33 cellular contexts compared by ENCODE assay signal in the genomic region with DNA sequence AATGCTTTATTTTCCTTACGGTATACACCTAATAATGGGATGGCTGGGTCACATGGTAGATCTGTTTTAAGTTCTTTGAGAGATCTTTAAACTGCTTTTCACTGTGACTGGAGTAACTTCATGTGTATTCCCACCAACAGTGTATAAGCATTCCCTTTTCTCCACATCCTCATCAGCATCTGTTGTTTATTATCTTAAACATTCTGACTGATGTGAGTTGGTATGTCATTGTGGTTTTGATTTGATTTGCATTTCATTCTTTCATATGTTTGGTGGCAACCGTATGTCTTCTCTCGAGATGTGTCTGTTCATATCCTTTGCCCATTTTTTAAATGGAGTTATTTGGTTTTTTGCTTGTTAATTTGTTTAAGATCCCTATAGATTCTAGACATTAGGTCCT.
"Had no signal": no experiment of that assay in that cellular context is flagged by ENCODE, and none has a peak within 500 bp of the region (broad histone marks: within the 10 kb centered on the region; RNA-seq: fewer than 3 reads in every experiment).

No MANE protein-coding gene starts in this region.

- H3K27me3 Mint-ChIP-seq: activated CD4-positive, alpha-beta T cell treated with anti-CD3 and anti-CD28 coated beads for 36 hours; brain; stimulated activated naive CD8-positive, alpha-beta T cell treated with anti-CD3 and anti-CD28 coated beads, Interleukin-15, Interleukin-2, amounts not matched to agents 100 ng/mL and 50 ng/mL, for 24 hours had no signal

- H3K36me3 ChIP-seq: ascending aorta, cardiac muscle cell, heart left ventricle, neural progenitor cell, sigmoid colon, thoracic aorta had no signal

- ATAC-seq: activated CD4-positive, alpha-beta T cell treated with anti-CD3 and anti-CD28 coated beads for 36 hours; activated CD8-positive, alpha-beta memory T cell treated with anti-CD3 and anti-CD28 coated beads, Interleukin-2, amount 10 ng/mL, durations not matched to agents 7 days and 5 days; activated CD8-positive, alpha-beta T cell treated with anti-CD3 and anti-CD28 coated beads, Interleukin-2, amount 10 ng/mL, durations not matched to agents 7 days and 5 days; activated T-cell treated with anti-CD3 and anti-CD28 coated beads, Interleukin-2, amount 50 U/mL, for 72 hours; effector memory CD8-positive, alpha-beta T cell; foreskin keratinocyte; heart left ventricle; left colon; naive thymus-derived CD8-positive, alpha-beta T cell; psoas muscle; stimulated activated effector memory CD8-positive, alpha-beta T cell treated with anti-CD3 and anti-CD28 coated beads, Interleukin-12 subunit alpha, Interleukin-12 subunit beta, amount 100 ng/mL, for 72 hours had no signal

- H3K36me3 Mint-ChIP-seq: activated naive CD8-positive, alpha-beta T cell treated with anti-CD3 and anti-CD28 coated beads, Interleukin-2, amount 10 ng/mL, durations not matched to agents 7 days and 5 days; brain; immature natural killer cell; mesothelial cell of epicardium; naive thymus-derived CD8-positive, alpha-beta T cell; neural progenitor cell; stimulated activated effector memory CD8-positive, alpha-beta T cell treated with anti-CD3 and anti-CD28 coated beads, Interleukin-12 subunit alpha, Interleukin-12 subunit beta, amount 100 ng/mL, for 72 hours had no signal

- H3K4me3 Mint-ChIP-seq: activated CD4-positive, alpha-beta T cell treated with anti-CD3 and anti-CD28 coated beads for 36 hours; activated CD8-positive, alpha-beta memory T cell treated with anti-CD3 and anti-CD28 coated beads, Interleukin-2, amount 10 ng/mL, durations not matched to agents 7 days and 5 days; activated CD8-positive, alpha-beta T cell treated with anti-CD3 and anti-CD28 coated beads, Interleukin-2, amount 10 ng/mL, durations not matched to agents 7 days and 5 days; activated naive CD4-positive, alpha-beta T cell treated with anti-CD3 and anti-CD28 coated beads for 36 hours; activated naive CD8-positive, alpha-beta T cell treated with anti-CD3 and anti-CD28 coated beads, Interleukin-2, amount 10 ng/mL, durations not matched to agents 7 days and 5 days; activated T-cell treated with anti-CD3 and anti-CD28 coated beads, Interleukin-2, amount 50 U/mL, for 72 hours; brain; effector memory CD8-positive, alpha-beta T cell; immature natural killer cell; mesothelial cell of epicardium; naive thymus-derived CD8-positive, alpha-beta T cell; neural progenitor cell; stimulated activated effector memory CD8-positive, alpha-beta T cell treated with anti-CD3 and anti-CD28 coated beads, Interleukin-12 subunit alpha, Interleukin-12 subunit beta, amount 100 ng/mL, for 72 hours; stimulated activated naive CD8-positive, alpha-beta T cell treated with anti-CD3 and anti-CD28 coated beads, Interleukin-15, Interleukin-2, amounts not matched to agents 100 ng/mL and 50 ng/mL, for 24 hours had no signal

- H3K9me3 Mint-ChIP-seq: activated naive CD4-positive, alpha-beta T cell treated with anti-CD3 and anti-CD28 coated beads for 36 hours; activated naive CD8-positive, alpha-beta T cell treated with anti-CD3 and anti-CD28 coated beads, Interleukin-2, amount 10 ng/mL, durations not matched to agents 7 days and 5 days; activated T-cell treated with anti-CD3 and anti-CD28 coated beads, Interleukin-2, amount 50 U/mL, for 72 hours; brain; effector memory CD8-positive, alpha-beta T cell; mesothelial cell of epicardium; naive thymus-derived CD8-positive, alpha-beta T cell; neural progenitor cell; stimulated activated effector memory CD8-positive, alpha-beta T cell treated with anti-CD3 and anti-CD28 coated beads, Interleukin-12 subunit alpha, Interleukin-12 subunit beta, amount 100 ng/mL, for 72 hours; stimulated activated naive CD8-positive, alpha-beta T cell treated with anti-CD3 and anti-CD28 coated beads, Interleukin-15, Interleukin-2, amounts not matched to agents 100 ng/mL and 50 ng/mL, for 24 hours had no signal

- H3K27ac Mint-ChIP-seq: activated CD4-positive, alpha-beta T cell treated with anti-CD3 and anti-CD28 coated beads for 36 hours; activated CD8-positive, alpha-beta memory T cell treated with anti-CD3 and anti-CD28 coated beads, Interleukin-2, amount 10 ng/mL, durations not matched to agents 7 days and 5 days; activated CD8-positive, alpha-beta T cell treated with anti-CD3 and anti-CD28 coated beads, Interleukin-2, amount 10 ng/mL, durations not matched to agents 7 days and 5 days; activated naive CD4-positive, alpha-beta T cell treated with anti-CD3 and anti-CD28 coated beads for 36 hours; activated T-cell treated with anti-CD3 and anti-CD28 coated beads, Interleukin-2, amount 50 U/mL, for 72 hours; brain; immature natural killer cell; mesothelial cell of epicardium; naive thymus-derived CD8-positive, alpha-beta T cell; neural progenitor cell; stimulated activated effector memory CD8-positive, alpha-beta T cell treated with anti-CD3 and anti-CD28 coated beads, Interleukin-12 subunit alpha, Interleukin-12 subunit beta, amount 100 ng/mL, for 72 hours; stimulated activated naive CD8-positive, alpha-beta T cell treated with anti-CD3 and anti-CD28 coated beads, Interleukin-15, Interleukin-2, amounts not matched to agents 100 ng/mL and 50 ng/mL, for 24 hours had no signal

- DNase-seq: activated CD4-positive, alpha-beta T cell treated with anti-CD3 and anti-CD28 coated beads for 36 hours; activated CD4-positive, CD25-positive, alpha-beta regulatory T cell; activated CD8-positive, alpha-beta memory T cell treated with anti-CD3 and anti-CD28 coated beads, Interleukin-2, amount 10 ng/mL, durations not matched to agents 7 days and 5 days; activated CD8-positive, alpha-beta T cell treated with anti-CD3 and anti-CD28 coated beads, Interleukin-2, amount 10 ng/mL, durations not matched to agents 7 days and 5 days; activated effector memory CD4-positive, alpha-beta T cell treated with anti-CD3 and anti-CD28 coated beads, Interleukin-2, amount 50 U/mL, for 16 hours; activated naive CD4-positive, alpha-beta T cell treated with anti-CD3 and anti-CD28 coated beads for 36 hours; activated naive CD8-positive, alpha-beta T cell treated with anti-CD3 and anti-CD28 coated beads, Interleukin-2, amount 10 ng/mL, durations not matched to agents 7 days and 5 days; activated T-cell treated with anti-CD3 and anti-CD28 coated beads, Interleukin-2, amount 50 U/mL, for 72 hours; effector memory CD8-positive, alpha-beta T cell; erythroblast; foreskin keratinocyte; heart left ventricle; hypothalamus; immature natural killer cell; kidney; left colon; naive thymus-derived CD8-positive, alpha-beta T cell; occipital lobe; psoas muscle; sigmoid colon; small intestine; stimulated activated CD4-positive, alpha-beta T cell treated with anti-CD3 and anti-CD28 coated beads, Interleukin-4, amount 100 ng/mL, for 24 hours; trophoblast cell had no signal

- H3K27me3 ChIP-seq: ascending aorta, cardiac muscle cell, foreskin keratinocyte, heart left ventricle, neural progenitor cell, sigmoid colon had no signal

- H3K4me3 ChIP-seq: ascending aorta, cardiac muscle cell, coronary artery, heart left ventricle, neural progenitor cell, psoas muscle, sigmoid colon, thoracic aorta had no signal

- H3K4me1 Mint-ChIP-seq: brain; immature natural killer cell; mesothelial cell of epicardium; neural progenitor cell; stimulated activated effector memory CD8-positive, alpha-beta T cell treated with anti-CD3 and anti-CD28 coated beads, Interleukin-12 subunit alpha, Interleukin-12 subunit beta, amount 100 ng/mL, for 72 hours had no signal

- FAIRE-seq: kidney, small intestine, urothelium cell line had no signal
